1 cellular context compared by ENCODE assay signal in genomic region chr17:82037113-82037888, GRCh38.
TF ChIP-seq lines count a peak whose summit lies in the region.

Gene DCXR (minus strand): TSS chr17:82037697. CDS start chr17:82037682, 15 bp downstream.

TF ChIP-seq in K562, 482 proteins besides CTCF, POLR2A, EP300 and RAD21 (continued from another document and continues in another):
- TF ChIP-seq TARDBP (IDR thresholded peaks at IDR 0.05), result peak; percentile 79; the same call in 1 of the 2 replicates
- TF ChIP-seq ZNF347 (CRISPR knock-in tag; IDR thresholded peaks at IDR 0.05; ENCODE audit: low read depth), result no peak
- peak; percentile 61; the same call in 1 of the 2 replicates for TF ChIP-seq CREM (IDR thresholded peaks at IDR 0.05; ENCODE audit: low read depth)
- no peak for TF ChIP-seq HNRNPK (IDR thresholded peaks at IDR 0.05; ENCODE audit: low read depth, low read length, poor library complexity, severe bottlenecking)
- TF ChIP-seq ZBTB1 (CRISPR knock-in tag; IDR thresholded peaks at IDR 0.05; ENCODE audit: borderline replicate concordance, low read depth), result peak; percentile 17; the same call in 1 of the 2 replicates
- no peak; the same call in 1 of the 2 replicates for TF ChIP-seq FOXM1 (IDR thresholded peaks at IDR 0.05; ENCODE audit: low read depth)
- TF ChIP-seq FOXM1 (CRISPR knock-in tag; IDR thresholded peaks at IDR 0.05; ENCODE audit: low read depth), result 0 out of 2 replicates have a peak, but pooled peaks have one; percentile 32
- peak; percentile 99 for TF ChIP-seq RBFOX2 (IDR thresholded peaks at IDR 0.05; ENCODE audit: low read depth, low read length)
- peak; percentile 97 for TF ChIP-seq SP1 (CRISPR knock-in tag; IDR thresholded peaks at IDR 0.05)
- TF ChIP-seq EP400 (IDR thresholded peaks at IDR 0.05), result peak; percentile 98
- no peak; the same call in 1 of the 2 replicates for TF ChIP-seq ARID1B (IDR thresholded peaks at IDR 0.05)
- peak; percentile 9; the same call in 1 of the 2 replicates for TF ChIP-seq CREB1 (IDR thresholded peaks at IDR 0.05)
- TF ChIP-seq CREB1 (CRISPR knock-in tag; IDR thresholded peaks at IDR 0.05), result peak; percentile 62
- TF ChIP-seq YY1 (IDR thresholded peaks at IDR 0.05; ENCODE audit: borderline replicate concordance in 1 of 3, control insufficient read depth in 1 of 3, extremely low read depth in 1 of 3, insufficient read depth in 3 of 3, insufficient read length in 1 of 3, insufficient replicate concordance in 2 of 3, low read depth in 1 of 3, low read length in 2 of 3), result peak in 1 of 3 experiments; percentile 80
- peak in 1 of 3 experiments; percentile 82; a peak in 2 of 6 replicates for TF ChIP-seq ZBTB11 (CRISPR knock-in tag; IDR thresholded peaks at IDR 0.05)
- TF ChIP-seq, protein P1, sequence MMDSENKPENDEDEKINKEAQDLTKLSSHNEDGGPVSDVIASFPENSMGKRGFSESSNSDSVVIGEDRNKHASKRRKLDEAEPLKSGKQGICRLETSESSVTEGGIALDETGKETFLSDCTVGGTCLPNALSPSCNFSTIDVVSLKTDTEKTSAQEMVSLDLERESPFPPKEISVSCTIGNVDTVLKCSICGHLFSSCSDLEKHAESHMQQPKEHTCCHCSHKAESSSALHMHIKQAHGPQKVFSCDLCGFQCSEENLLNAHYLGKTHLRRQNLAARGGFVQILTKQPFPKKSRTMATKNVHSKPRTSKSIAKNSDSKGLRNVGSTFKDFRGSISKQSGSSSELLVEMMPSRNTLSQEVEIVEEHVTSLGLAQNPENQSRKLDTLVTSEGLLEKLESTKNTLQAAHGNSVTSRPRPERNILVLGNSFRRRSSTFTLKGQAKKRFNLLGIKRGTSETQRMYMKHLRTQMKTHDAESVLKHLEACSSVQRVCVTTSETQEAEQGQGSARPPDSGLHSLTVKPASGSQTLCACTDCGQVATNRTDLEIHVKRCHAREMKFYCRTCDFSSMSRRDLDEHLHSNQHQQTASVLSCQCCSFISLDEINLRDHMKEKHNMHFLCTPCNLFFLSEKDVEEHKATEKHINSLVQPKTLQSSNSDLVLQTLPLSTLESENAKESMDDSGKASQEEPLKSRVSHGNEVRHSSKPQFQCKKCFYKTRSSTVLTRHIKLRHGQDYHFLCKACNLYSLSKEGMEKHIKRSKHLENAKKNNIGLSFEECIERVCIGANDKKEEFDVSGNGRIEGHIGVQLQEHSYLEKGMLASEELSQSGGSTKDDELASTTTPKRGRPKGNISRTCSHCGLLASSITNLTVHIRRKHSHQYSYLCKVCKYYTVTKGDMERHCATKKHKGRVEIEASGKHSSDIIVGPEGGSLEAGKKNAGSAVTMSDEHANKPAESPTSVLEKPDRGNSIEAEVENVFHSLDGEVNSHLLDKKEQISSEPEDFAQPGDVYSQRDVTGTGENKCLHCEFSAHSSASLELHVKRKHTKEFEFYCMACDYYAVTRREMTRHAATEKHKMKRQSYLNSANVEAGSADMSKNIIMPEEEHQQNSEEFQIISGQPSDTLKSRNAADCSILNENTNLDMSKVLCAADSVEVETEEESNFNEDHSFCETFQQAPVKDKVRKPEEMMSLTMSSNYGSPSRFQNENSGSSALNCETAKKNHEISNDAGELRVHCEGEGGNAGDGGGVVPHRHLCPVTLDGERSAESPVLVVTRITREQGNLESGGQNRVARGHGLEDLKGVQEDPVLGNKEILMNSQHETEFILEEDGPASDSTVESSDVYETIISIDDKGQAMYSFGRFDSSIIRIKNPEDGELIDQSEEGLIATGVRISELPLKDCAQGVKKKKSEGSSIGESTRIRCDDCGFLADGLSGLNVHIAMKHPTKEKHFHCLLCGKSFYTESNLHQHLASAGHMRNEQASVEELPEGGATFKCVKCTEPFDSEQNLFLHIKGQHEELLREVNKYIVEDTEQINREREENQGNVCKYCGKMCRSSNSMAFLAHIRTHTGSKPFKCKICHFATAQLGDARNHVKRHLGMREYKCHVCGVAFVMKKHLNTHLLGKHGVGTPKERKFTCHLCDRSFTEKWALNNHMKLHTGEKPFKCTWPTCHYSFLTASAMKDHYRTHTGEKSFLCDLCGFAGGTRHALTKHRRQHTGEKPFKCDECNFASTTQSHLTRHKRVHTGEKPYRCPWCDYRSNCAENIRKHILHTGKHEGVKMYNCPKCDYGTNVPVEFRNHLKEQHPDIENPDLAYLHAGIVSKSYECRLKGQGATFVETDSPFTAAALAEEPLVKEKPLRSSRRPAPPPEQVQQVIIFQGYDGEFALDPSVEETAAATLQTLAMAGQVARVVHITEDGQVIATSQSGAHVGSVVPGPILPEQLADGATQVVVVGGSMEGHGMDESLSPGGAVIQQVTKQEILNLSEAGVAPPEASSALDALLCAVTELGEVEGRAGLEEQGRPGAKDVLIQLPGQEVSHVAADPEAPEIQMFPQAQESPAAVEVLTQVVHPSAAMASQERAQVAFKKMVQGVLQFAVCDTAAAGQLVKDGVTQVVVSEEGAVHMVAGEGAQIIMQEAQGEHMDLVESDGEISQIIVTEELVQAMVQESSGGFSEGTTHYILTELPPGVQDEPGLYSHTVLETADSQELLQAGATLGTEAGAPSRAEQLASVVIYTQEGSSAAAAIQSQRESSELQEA (IDR thresholded peaks at IDR 0.05; ENCODE audit: low read depth), result no peak
- TF ChIP-seq SMARCC2 (IDR thresholded peaks at IDR 0.05; ENCODE audit: low read depth), result no peak; the same call in 1 of the 2 replicates
- TF ChIP-seq GTF2F1 (IDR thresholded peaks at IDR 0.05; ENCODE audit: low read depth, low read length), result 0 out of 2 replicates have a peak, but pooled peaks have one; percentile 78
- TF ChIP-seq, protein P2, sequence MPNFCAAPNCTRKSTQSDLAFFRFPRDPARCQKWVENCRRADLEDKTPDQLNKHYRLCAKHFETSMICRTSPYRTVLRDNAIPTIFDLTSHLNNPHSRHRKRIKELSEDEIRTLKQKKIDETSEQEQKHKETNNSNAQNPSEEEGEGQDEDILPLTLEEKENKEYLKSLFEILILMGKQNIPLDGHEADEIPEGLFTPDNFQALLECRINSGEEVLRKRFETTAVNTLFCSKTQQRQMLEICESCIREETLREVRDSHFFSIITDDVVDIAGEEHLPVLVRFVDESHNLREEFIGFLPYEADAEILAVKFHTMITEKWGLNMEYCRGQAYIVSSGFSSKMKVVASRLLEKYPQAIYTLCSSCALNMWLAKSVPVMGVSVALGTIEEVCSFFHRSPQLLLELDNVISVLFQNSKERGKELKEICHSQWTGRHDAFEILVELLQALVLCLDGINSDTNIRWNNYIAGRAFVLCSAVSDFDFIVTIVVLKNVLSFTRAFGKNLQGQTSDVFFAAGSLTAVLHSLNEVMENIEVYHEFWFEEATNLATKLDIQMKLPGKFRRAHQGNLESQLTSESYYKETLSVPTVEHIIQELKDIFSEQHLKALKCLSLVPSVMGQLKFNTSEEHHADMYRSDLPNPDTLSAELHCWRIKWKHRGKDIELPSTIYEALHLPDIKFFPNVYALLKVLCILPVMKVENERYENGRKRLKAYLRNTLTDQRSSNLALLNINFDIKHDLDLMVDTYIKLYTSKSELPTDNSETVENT (CRISPR knock-in tag; IDR thresholded peaks at IDR 0.05), result peak; percentile 79
- TF ChIP-seq CBX3 (IDR thresholded peaks at IDR 0.05; ENCODE audit: borderline replicate concordance in 1 of 2, low read length in 2 of 2), result no peak
- no peak for TF ChIP-seq NFE2 (IDR thresholded peaks at IDR 0.05; ENCODE audit: low read depth)
- TF ChIP-seq BCOR (IDR thresholded peaks at IDR 0.05), result peak; percentile 65
- peak; percentile 83; the same call in 1 of the 2 replicates for TF ChIP-seq RBM34 (IDR thresholded peaks at IDR 0.05; ENCODE audit: borderline replicate concordance, insufficient read depth, low read length)
- no peak for TF ChIP-seq NCOA6 (IDR thresholded peaks at IDR 0.05)
- TF ChIP-seq FOSL1 (tag; conservative IDR thresholded peaks at IDR 0.05), result peak; percentile 31; the same call in 1 of the 2 replicates
- peak; percentile 32 to 39; a peak in 1 of 4 replicates for TF ChIP-seq UBTF (IDR thresholded peaks at IDR 0.05; ENCODE audit: borderline replicate concordance in 1 of 2, low read depth in 2 of 2, low read length in 2 of 2)
- TF ChIP-seq, protein P3, sequence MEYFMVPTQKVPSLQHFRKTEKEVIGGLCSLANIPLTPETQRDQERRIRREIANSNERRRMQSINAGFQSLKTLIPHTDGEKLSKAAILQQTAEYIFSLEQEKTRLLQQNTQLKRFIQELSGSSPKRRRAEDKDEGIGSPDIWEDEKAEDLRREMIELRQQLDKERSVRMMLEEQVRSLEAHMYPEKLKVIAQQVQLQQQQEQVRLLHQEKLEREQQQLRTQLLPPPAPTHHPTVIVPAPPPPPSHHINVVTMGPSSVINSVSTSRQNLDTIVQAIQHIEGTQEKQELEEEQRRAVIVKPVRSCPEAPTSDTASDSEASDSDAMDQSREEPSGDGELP (CRISPR knock-in tag; IDR thresholded peaks at IDR 0.05; ENCODE audit: borderline replicate concordance), result peak; percentile 84
- no peak for TF ChIP-seq DEAF1 (CRISPR knock-in tag; IDR thresholded peaks at IDR 0.05)
- TF ChIP-seq KLF1 (tag; IDR thresholded peaks at IDR 0.05), result peak; percentile 57; the same call in 1 of the 2 replicates
- TF ChIP-seq, protein P4, sequence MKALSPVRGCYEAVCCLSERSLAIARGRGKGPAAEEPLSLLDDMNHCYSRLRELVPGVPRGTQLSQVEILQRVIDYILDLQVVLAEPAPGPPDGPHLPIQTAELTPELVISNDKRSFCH (CRISPR knock-in tag; IDR thresholded peaks at IDR 0.05), result no peak
- TF ChIP-seq, protein P4 (tag; IDR thresholded peaks at IDR 0.05), result peak; percentile 60; the same call in 1 of the 2 replicates
- peak; percentile 33; the same call in 1 of the 2 replicates for TF ChIP-seq MXI1 (IDR thresholded peaks at IDR 0.05; ENCODE audit: low read depth, low read length)
- TF ChIP-seq RBBP5 (IDR thresholded peaks at IDR 0.05; ENCODE audit: borderline replicate concordance, insufficient read depth, low read length, poor library complexity, severe bottlenecking), result peak; percentile 43
- TF ChIP-seq NEUROD1 (IDR thresholded peaks at IDR 0.05; ENCODE audit: borderline replicate concordance, low read depth, low read length, partially characterized antibody), result peak; percentile 66
- TF ChIP-seq GABPA (tag; conservative IDR thresholded peaks at IDR 0.05; ENCODE audit: low read depth), result no peak; the same call in 1 of the 2 replicates
